In the genomic region with DNA sequence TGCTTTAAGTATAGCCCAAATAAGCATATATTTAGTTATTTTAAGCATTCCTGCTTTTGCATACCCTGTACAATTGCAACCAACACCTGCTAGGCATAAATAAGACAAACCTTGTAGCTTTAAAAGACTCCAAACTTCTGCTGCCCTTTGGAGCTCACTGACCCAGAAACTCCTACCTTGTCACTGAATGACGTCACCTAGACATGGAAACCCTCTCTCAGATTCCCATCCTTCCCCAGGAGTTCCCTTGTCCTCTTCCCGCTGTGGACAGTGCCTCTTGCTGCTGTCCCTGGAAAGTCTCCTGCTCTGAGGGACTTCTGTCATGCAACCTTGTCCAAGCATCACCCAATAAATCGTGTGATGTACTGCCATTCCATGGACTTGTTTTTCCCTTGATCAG, we compare ENCODE assay signal across 27 cellular contexts.
"Had no signal": no experiment of that assay in that cellular context is flagged by ENCODE, and none has a peak within 500 bp of the region (broad histone marks: within the 10 kb centered on the region; RNA-seq: fewer than 3 reads in every experiment).

No MANE protein-coding gene starts in this region.

- H3K27ac ChIP-seq: stomach, suprapubic skin, testis, thoracic aorta, thyroid gland, tibial artery, tibial nerve, transverse colon, upper lobe of left lung, upper lobe of right lung, uterus, vagina had no signal

- FAIRE-seq: urothelium cell line had no signal

- H3K36me3 ChIP-seq: stomach, suprapubic skin, thoracic aorta, thyroid gland, tibial artery, tibial nerve, transverse colon, upper lobe of left lung, upper lobe of right lung, uterus, vagina had no signal

- H3K27me3 ChIP-seq: stomach, suprapubic skin, testis, thyroid gland, tibial artery, tibial nerve, transverse colon, upper lobe of left lung, upper lobe of right lung, uterus, vagina had no signal

- DNase-seq: stimulated activated CD4-positive, alpha-beta T cell treated with anti-CD3 and anti-CD28 coated beads, Interleukin-2, amount 100 ng/mL, for 48 hours; stimulated activated CD4-positive, alpha-beta T cell treated with anti-CD3 and anti-CD28 coated beads, Interleukin-4, amount 100 ng/mL, for 1 hour; stimulated activated CD4-positive, alpha-beta T cell treated with anti-CD3 and anti-CD28 coated beads, Interleukin-4, amount 100 ng/mL, for 24 hours; stimulated activated CD4-positive, alpha-beta T cell treated with anti-CD3 and anti-CD28 coated beads, Interleukin-4, amount 100 ng/mL, for 4 hours; stimulated activated CD8-positive, alpha-beta memory T cell treated with anti-CD3 and anti-CD28 coated beads, Interleukin-4, amount 100 ng/mL, for 48 hours; stimulated activated naive B cell treated with anti-CD40 and anti-IgM and Interleukin-4, amounts not matched to agents 10 μg/mL and 1 μg/mL and 100 μg/mL, for 72 hours; stimulated activated naive CD4-positive, alpha-beta T cell; stimulated activated naive CD4-positive, alpha-beta T cell treated with Interleukin-2 at 50 U/mL for 16 hours; stimulated activated naive CD8-positive, alpha-beta T cell treated with anti-CD3 and anti-CD28 coated beads, Interleukin-15, amount 100 ng/mL, for 72 hours; stimulated activated naive CD8-positive, alpha-beta T cell treated with anti-CD3 and anti-CD28 coated beads, Interleukin-15, Interleukin-2, amounts not matched to agents 100 U/mL and 50 U/mL, for 24 hours; substantia nigra; testis; thyroid gland; tibial artery; transverse colon; trophoblast cell; upper lobe of left lung; upper lobe of right lung; uterus had no signal

- ATAC-seq: stimulated activated effector memory CD8-positive, alpha-beta T cell treated with anti-CD3 and anti-CD28 coated beads, Interleukin-12 subunit alpha, Interleukin-12 subunit beta, amount 100 ng/mL, for 72 hours; stimulated activated memory B cell treated with anti-CD40 and anti-IgM and Interleukin-4, amounts not matched to agents 10 μg/mL and 1 μg/mL and 100 μg/mL, for 72 hours; stimulated activated naive B cell treated with anti-CD40 and anti-IgM and Interleukin-4, amounts not matched to agents 10 μg/mL and 1 μg/mL and 100 μg/mL, for 72 hours; stimulated activated naive CD8-positive, alpha-beta T cell treated with anti-CD3 and anti-CD28 coated beads, Interleukin-15, amount 100 ng/mL, for 72 hours; stimulated activated naive CD8-positive, alpha-beta T cell treated with anti-CD3 and anti-CD28 coated beads, Interleukin-15, Interleukin-2, amounts not matched to agents 100 U/mL and 50 U/mL, for 24 hours; upper lobe of right lung had no signal

- H3K9me3 ChIP-seq: stomach, suprapubic skin, testis, thoracic aorta, thyroid gland, tibial artery, tibial nerve, transverse colon, upper lobe of left lung, upper lobe of right lung, uterus, vagina had no signal

- H3K4me3 ChIP-seq: stomach, suprapubic skin, testis, thoracic aorta, thyroid gland, tibial artery, tibial nerve, transverse colon, upper lobe of left lung, upper lobe of right lung, uterus, vagina had no signal

- H3K4me1 ChIP-seq: suprapubic skin, testis, thyroid gland, tibial artery, tibial nerve, transverse colon, upper lobe of left lung, upper lobe of right lung, uterus, vagina had no signal
